Comparison of ENCODE assay signal across 1 cellular context in genomic region chr17:40168262-40168832, GRCh38.
TF ChIP-seq lines count a peak whose summit lies in the region.

No MANE protein-coding gene starts in this region.

TF ChIP-seq in HepG2, 621 proteins besides CTCF, POLR2A, EP300 and RAD21 (continued from another document and continues in another):
- no peak for TF ChIP-seq MXD1 (CRISPR knock-in tag; IDR thresholded peaks at IDR 0.05)
- TF ChIP-seq ZNF572 (CRISPR knock-in tag; IDR thresholded peaks at IDR 0.05), result no peak
- no peak for TF ChIP-seq U2AF1 (optimal IDR thresholded peaks at IDR 0.05; ENCODE audit: low read depth, low read length)
- TF ChIP-seq ELF3 (CRISPR knock-in tag; IDR thresholded peaks at IDR 0.05), result peak; percentile 45
- TF ChIP-seq ZNF556 (CRISPR knock-in tag; IDR thresholded peaks at IDR 0.05; ENCODE audit: borderline replicate concordance), result peak; percentile 53; the same call in 1 of the 2 replicates
- no peak for TF ChIP-seq ZSCAN31 (CRISPR knock-in tag; IDR thresholded peaks at IDR 0.05; ENCODE audit: low read depth)
- no peak for TF ChIP-seq ZNF691 (CRISPR knock-in tag; IDR thresholded peaks at IDR 0.05; ENCODE audit: borderline replicate concordance, low read depth)
- 0 out of 2 replicates have a peak, but pooled peaks have one; percentile 30 for TF ChIP-seq DNMT3B (CRISPR knock-in tag; conservative IDR thresholded peaks at IDR 0.05)
- TF ChIP-seq TEF (CRISPR knock-in tag; IDR thresholded peaks at IDR 0.05), result peak; percentile 99
- TF ChIP-seq ZSCAN25 (CRISPR knock-in tag; IDR thresholded peaks at IDR 0.05), result 0 out of 2 replicates have a peak, but pooled peaks have one; percentile 54
- no peak for TF ChIP-seq BCLAF1 (IDR thresholded peaks at IDR 0.05)
- peak; percentile 46; the same call in 1 of the 2 replicates for TF ChIP-seq JUN (CRISPR knock-in tag; IDR thresholded peaks at IDR 0.05)
- no peak for TF ChIP-seq ZBTB46 (CRISPR knock-in tag; IDR thresholded peaks at IDR 0.05; ENCODE audit: borderline replicate concordance)
- peak; percentile 38; the same call in 1 of the 2 replicates for TF ChIP-seq ZNF598 (CRISPR knock-in tag; IDR thresholded peaks at IDR 0.05; ENCODE audit: borderline replicate concordance)
- 0 out of 2 replicates have a peak, but pooled peaks have one; percentile 53 for TF ChIP-seq CEBPG (CRISPR knock-in tag; IDR thresholded peaks at IDR 0.05)
- TF ChIP-seq ZBTB39 (CRISPR knock-in tag; IDR thresholded peaks at IDR 0.05), result no peak
- no peak for TF ChIP-seq GABPB1 (CRISPR knock-in tag; IDR thresholded peaks at IDR 0.05)
- no peak for TF ChIP-seq FOSL2 (CRISPR knock-in tag; IDR thresholded peaks at IDR 0.05)
- no peak for TF ChIP-seq GPBP1L1 (CRISPR knock-in tag; IDR thresholded peaks at IDR 0.05)
- no peak for TF ChIP-seq NR3C1 (CRISPR knock-in tag; IDR thresholded peaks at IDR 0.05)
- no peak for TF ChIP-seq FOXA1 (IDR thresholded peaks at IDR 0.05)
- no peak for TF ChIP-seq FOXA1 (CRISPR knock-in tag; IDR thresholded peaks at IDR 0.05)
- TF ChIP-seq ZSCAN5A (CRISPR knock-in tag; IDR thresholded peaks at IDR 0.05; ENCODE audit: borderline replicate concordance), result no peak
- 0 out of 2 replicates have a peak, but pooled peaks have one; percentile 30 for TF ChIP-seq ZNF24 (IDR thresholded peaks at IDR 0.05)
- TF ChIP-seq ZNF549 (CRISPR knock-in tag; IDR thresholded peaks at IDR 0.05), result no peak
- TF ChIP-seq MAZ (IDR thresholded peaks at IDR 0.05; ENCODE audit: borderline replicate concordance, low read depth, low read length), result no peak
- TF ChIP-seq MAZ (CRISPR knock-in tag; IDR thresholded peaks at IDR 0.05; ENCODE audit: low read depth), result no peak
- peak; percentile 75 for TF ChIP-seq SAP130 (CRISPR knock-in tag; IDR thresholded peaks at IDR 0.05; ENCODE audit: low read depth)
- peak; percentile 26; the same call in 1 of the 2 replicates for TF ChIP-seq ZNF605 (CRISPR knock-in tag; IDR thresholded peaks at IDR 0.05)
- no peak for TF ChIP-seq ZNF883 (CRISPR knock-in tag; IDR thresholded peaks at IDR 0.05; ENCODE audit: not compliant biosample characterization)
- TF ChIP-seq ZC3H13 (CRISPR knock-in tag; IDR thresholded peaks at IDR 0.05), result no peak
- TF ChIP-seq STAG1 (CRISPR knock-in tag; IDR thresholded peaks at IDR 0.05), result peak; percentile 88
- no peak for TF ChIP-seq SMAD1 (CRISPR knock-in tag; IDR thresholded peaks at IDR 0.05; ENCODE audit: borderline replicate concordance, low read depth)
- no peak for TF ChIP-seq ZNF101 (CRISPR knock-in tag; IDR thresholded peaks at IDR 0.05; ENCODE audit: borderline replicate concordance, low read depth)
- no peak for TF ChIP-seq ZNF350 (CRISPR knock-in tag; IDR thresholded peaks at IDR 0.05; ENCODE audit: borderline replicate concordance, low read depth)
- peak; percentile 61; the same call in 1 of the 2 replicates for TF ChIP-seq ZNF383 (CRISPR knock-in tag; IDR thresholded peaks at IDR 0.05; ENCODE audit: borderline replicate concordance)
- no peak for TF ChIP-seq HBP1 (CRISPR knock-in tag; IDR thresholded peaks at IDR 0.05; ENCODE audit: low read depth)
- no peak for TF ChIP-seq ASH2L (IDR thresholded peaks at IDR 0.05; ENCODE audit: insufficient read length, low read depth, low read length)
- TF ChIP-seq TEAD3 (CRISPR knock-in tag; optimal IDR thresholded peaks at IDR 0.05; ENCODE audit: borderline replicate concordance), result peak; percentile 97
- 0 out of 2 replicates have a peak, but pooled peaks have one; percentile 51 for TF ChIP-seq BHLHE40 (IDR thresholded peaks at IDR 0.05; ENCODE audit: low read length)
- no peak for TF ChIP-seq ZBED4 (CRISPR knock-in tag; IDR thresholded peaks at IDR 0.05; ENCODE audit: borderline replicate concordance)
- no peak for TF ChIP-seq ZFP36L1 (CRISPR knock-in tag; IDR thresholded peaks at IDR 0.05)
- no peak for TF ChIP-seq CSRNP1 (CRISPR knock-in tag; IDR thresholded peaks at IDR 0.05)
